13 cellular contexts compared by ENCODE assay signal in the genomic region with DNA sequence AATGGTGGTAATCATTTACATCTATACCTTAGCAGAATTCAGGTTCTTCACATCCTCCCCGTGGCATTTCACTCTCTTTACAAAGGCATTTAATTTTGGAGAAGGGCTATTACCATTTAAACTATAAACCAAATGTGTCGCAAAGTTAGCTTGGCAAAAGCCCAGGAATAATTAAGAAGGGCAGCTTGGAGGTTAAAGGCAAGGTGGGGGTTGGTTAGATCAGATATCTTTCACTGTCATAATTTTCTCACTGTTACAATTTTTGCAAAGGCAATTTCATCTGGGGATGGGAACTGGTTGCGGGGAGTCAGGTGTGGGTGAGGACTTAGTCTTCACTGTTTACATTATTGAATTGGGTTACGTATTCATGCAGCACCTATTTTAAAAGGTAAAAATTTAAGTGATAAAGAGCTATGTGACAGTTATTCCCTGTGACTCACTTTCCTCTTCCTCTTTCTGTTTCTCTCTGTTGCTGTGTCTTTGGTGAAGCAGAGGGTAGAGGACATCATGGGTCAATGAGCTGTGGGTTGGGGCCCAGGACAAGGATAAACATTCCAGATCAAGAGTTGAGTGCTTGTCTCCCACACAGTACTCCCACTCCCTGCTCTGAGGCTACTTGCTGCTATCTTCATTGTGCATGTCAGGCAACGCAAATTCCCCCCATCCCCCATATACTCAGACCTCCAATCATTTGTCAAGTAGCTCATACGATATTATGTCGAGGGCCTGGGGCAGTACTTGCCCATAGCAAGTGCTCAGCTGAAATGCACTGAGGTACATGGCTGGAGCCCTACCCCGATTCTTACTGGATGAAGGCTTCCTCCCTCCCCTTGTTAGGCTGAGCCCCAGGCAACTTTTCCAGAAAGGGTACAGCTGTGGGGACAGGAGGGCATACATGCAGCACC.
DNase-seq lines count a peak whose midpoint lies in the region; ATAC-seq and TF ChIP-seq lines count a peak whose summit lies in the region.
"Had no signal": no experiment of that assay in that cellular context is flagged by ENCODE, and none has a peak within 500 bp of the region (broad histone marks: within the 10 kb centered on the region; RNA-seq: fewer than 3 reads in every experiment).

No MANE protein-coding gene starts in this region.

- no peak for TF ChIP-seq CTCF in HEK293 (tag by site-specific recombination; IDR thresholded peaks at IDR 0.05)

- no peak for ATAC-seq in esophagus mucosa
- no peak for ATAC-seq in HG03135 (IDR thresholded peaks at IDR 0.05; ENCODE audit: unreplicated experiment)
- ATAC-seq: activated CD4-positive, CD25-positive, alpha-beta regulatory T cell treated with anti-CD3 and anti-CD28 coated beads, Interleukin-2, amount 50 U/mL, for 24 hours; naive thymus-derived CD8-positive, alpha-beta T cell had no signal

- DNase-seq in CD1c-positive myeloid dendritic cell (ENCODE audit: extremely low spot score) (peak; percentile 75), OCI-M2 (lab: John Stamatoyannopoulos, UW; ENCODE audit: unreplicated experiment) (peak; percentile 87), kidney tubule cell (ENCODE audit: low spot score) (peak; percentile 68), NCI-H82 (lab: John Stamatoyannopoulos, UW) (no peak), C1 segment of cervical spinal cord (lab: John Stamatoyannopoulos, UW) (no peak)
- DNase-seq: effector CD4-positive, alpha-beta T cell; hypothalamus; naive thymus-derived CD8-positive, alpha-beta T cell; NK-92 treated with Interleukin-12 subunit alpha and Interleukin-12 subunit beta, amount 100 ng/mL, for 24 hours had no signal

- no peaks in the 10 kb centered on the region for H3K9me3 ChIP-seq in HEK293 (ENCODE audit: control insufficient read depth, insufficient read depth, low read depth, low read length)

- H3K36me3 ChIP-seq in HEK293 (ENCODE audit: control insufficient read depth in 2 of 2, insufficient read depth in 1 of 2, low read length in 2 of 2) = no peaks in the 10 kb centered on the region

- no peak overlapping the region for H3K4me3 ChIP-seq in HEK293 (ENCODE audit: low read depth, low read length)

- CTCF ChIA-PET in HEK293 (lab: Yijun Ruan, JAX) = interaction anchor here (0.5 to 1.7 kb wide), 7 partner anchors 12 to 277 kb away, joined by 3 to 5 read pairs (median 3); no protein-coding TSS in a partner anchor

- H3K4me1 ChIP-seq in HEK293 (ENCODE audit: control insufficient read depth, insufficient read depth, low read length) = peaks cover 10% of the 10 kb centered on the region

- POLR2A ChIA-PET in HEK293 (lab: Yijun Ruan, JAX) = interaction anchor here (1.4 kb wide), 1 partner anchor 223 kb away, joined by 4 read pairs; a partner anchor contains a TSS

- H3K27ac ChIP-seq in HEK293 (ENCODE audit: extremely low read depth, low read depth, low read length) = no peak overlapping the region

TF ChIP-seq in HEK293, 187 proteins besides CTCF, POLR2A, EP300 and RAD21:
- peak; percentile 96 for TF ChIP-seq ZFHX2 (tag by site-specific recombination; conservative IDR thresholded peaks at IDR 0.05)
- TF ChIP-seq ZNF555 (tag by site-specific recombination; conservative IDR thresholded peaks at IDR 0.05) = no peak
- TF ChIP-seq EGR2 (tag by site-specific recombination; IDR thresholded peaks at IDR 0.05; ENCODE audit: low read depth) = peak; percentile 96
- no peak for TF ChIP-seq ZNF610 (tag by site-specific recombination; IDR thresholded peaks at IDR 0.05; ENCODE audit: borderline replicate concordance)

Comparison
In these comparisons a context has a peak if more than half of its experiments do, and no peak if none do; other contexts are left out.
1. DNase-seq: peak in CD1c-positive myeloid dendritic cell (single experiment), OCI-M2 (single experiment) and kidney tubule cell (single experiment); none in NCI-H82 (single experiment) and C1 segment of cervical spinal cord (0 of 14).